Comparison of ENCODE assay signal across 16 cellular contexts in the genomic region with DNA sequence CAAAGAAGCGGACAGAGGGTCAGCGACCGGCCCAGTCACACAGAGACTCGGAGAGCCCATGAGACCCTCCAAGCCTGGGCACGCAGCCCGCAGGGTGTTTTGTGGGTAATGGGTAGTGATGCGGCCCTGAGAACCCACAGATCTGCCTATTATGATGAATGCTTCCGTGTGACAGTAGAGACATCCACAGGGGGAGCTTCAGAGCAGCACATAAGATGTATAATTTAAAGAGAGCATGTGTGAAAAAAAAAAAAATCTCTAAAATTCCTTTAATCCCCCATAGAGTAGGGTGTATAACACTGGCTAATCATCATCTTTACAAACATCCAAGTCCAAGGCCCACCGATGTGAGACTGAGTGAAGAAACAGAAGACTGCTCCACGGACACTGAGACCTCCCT. TPM values are rescaled to one million over a fixed set of nuclear protein-coding genes. Genes with fewer than 3 reads are reported as not detected.
DNase-seq lines count a peak whose midpoint lies in the region; ATAC-seq and TF ChIP-seq lines count a peak whose summit lies in the region.
"Had no signal": no experiment of that assay in that cellular context is flagged by ENCODE, and none has a peak within 500 bp of the region (broad histone marks: within the 10 kb centered on the region; RNA-seq: fewer than 3 reads in every experiment).

No MANE protein-coding gene starts in this region.

- ATAC-seq in naive thymus-derived CD4-positive, alpha-beta T cell: no peak
- ATAC-seq in GM18505 (IDR thresholded peaks at IDR 0.05; ENCODE audit: unreplicated experiment) (no peak), T-cell (replicated peaks in 1 of 4) (no peak), GM18907 (IDR thresholded peaks at IDR 0.05; ENCODE audit: unreplicated experiment) (no peak)
- ATAC-seq: upper lobe of right lung had no signal

- H3K9me3 Mint-ChIP-seq in activated naive CD4-positive, alpha-beta T cell treated with anti-CD3 and anti-CD28 coated beads, Interleukin-2, amount 50 U/mL, for 24 hours: no peaks in the 10 kb centered on the region
- H3K9me3 Mint-ChIP-seq in naive thymus-derived CD4-positive, alpha-beta T cell: no peaks in the 10 kb centered on the region
- H3K9me3 Mint-ChIP-seq in T-cell: no peaks in the 10 kb centered on the region

- TF ChIP-seq CTCF in brain microvascular endothelial cell (IDR thresholded peaks at IDR 0.05; ENCODE audit: low read depth, low read length, missing control alignments) (peak; percentile 38), uterus (IDR thresholded peaks at IDR 0.05) (no peak)

- in situ Hi-C loops in brain microvascular endothelial cell (cut with HindIII; ENCODE audit: low pct_ligation_motif_present, low sequenced_read_pairs): no loop called here

- DNase-seq in activated naive CD4-positive, alpha-beta T cell (lab: John Stamatoyannopoulos, UW): no peak
- DNase-seq in brain microvascular endothelial cell: no peak
- no peak for DNase-seq in naive thymus-derived CD4-positive, alpha-beta T cell
- DNase-seq in uterus: no peak
- DNase-seq in T-cell: no peak
- DNase-seq: activated CD4-positive, alpha-beta T cell treated with anti-CD3 and anti-CD28 coated beads for 48 hours; DMS 273 treated with DMSO at 0.1 percent for 48 hours; kidney; NCI-H2029; NCI-H69; stimulated activated CD4-positive, alpha-beta T cell treated with anti-CD3 and anti-CD28 coated beads, Interleukin-2, amount 100 ng/mL, for 48 hours; T-helper 2 cell; upper lobe of right lung had no signal

- TF ChIP-seq POLR2A in uterus (IDR thresholded peaks at IDR 0.05) (no peak), GM18505 (IDR thresholded peaks at IDR 0.05; ENCODE audit: borderline replicate concordance, extremely low read depth, insufficient read depth, insufficient read length) (no peak)

- H3K9me3 ChIP-seq in naive thymus-derived CD4-positive, alpha-beta T cell (ENCODE audit: control insufficient read depth in 2 of 3, low read length in 3 of 3): no peaks in the 10 kb centered on the region
- H3K9me3 ChIP-seq in uterus: no peaks in the 10 kb centered on the region
- H3K9me3 ChIP-seq: upper lobe of right lung had no signal

- H3K27ac Mint-ChIP-seq in activated naive CD4-positive, alpha-beta T cell treated with anti-CD3 and anti-CD28 coated beads, Interleukin-2, amount 50 U/mL, for 24 hours: peak overlapping the region; percentile 80
- H3K27ac Mint-ChIP-seq in naive thymus-derived CD4-positive, alpha-beta T cell: peak overlapping the region in 6 of 9 donors; percentile 42 to 85 (median 76)
- no peak overlapping the region for H3K27ac Mint-ChIP-seq in T-cell

- peaks cover 6 to 21% of the 10 kb centered on the region in 2 donors for H3K4me1 ChIP-seq in naive thymus-derived CD4-positive, alpha-beta T cell (ENCODE audit: control insufficient read depth in 2 of 2, insufficient read depth in 2 of 2, low read length in 2 of 2)
- H3K4me1 ChIP-seq in uterus: peaks cover 0 to 16% of the 10 kb centered on the region in 2 donors

- H3K4me3 Mint-ChIP-seq in activated naive CD4-positive, alpha-beta T cell treated with anti-CD3 and anti-CD28 coated beads, Interleukin-2, amount 50 U/mL, for 24 hours: no peak overlapping the region
- no peak overlapping the region for H3K4me3 Mint-ChIP-seq in naive thymus-derived CD4-positive, alpha-beta T cell
- no peak overlapping the region for H3K4me3 Mint-ChIP-seq in T-cell

- peaks cover 49% of the 10 kb centered on the region for H3K4me1 Mint-ChIP-seq in activated naive CD4-positive, alpha-beta T cell treated with anti-CD3 and anti-CD28 coated beads, Interleukin-2, amount 50 U/mL, for 24 hours
- H3K4me1 Mint-ChIP-seq in naive thymus-derived CD4-positive, alpha-beta T cell: peaks cover 23 to 59% (median 30%) of the 10 kb centered on the region in 7 donors
- H3K4me1 Mint-ChIP-seq in T-cell: peaks cover 56 to 60% (median 58%) of the 10 kb centered on the region in 3 donors

- CTCF ChIA-PET in naive thymus-derived CD4-positive, alpha-beta T cell (lab: Charles Lee): no interaction called here
- CTCF ChIA-PET in T-cell (lab: Charles Lee): interaction anchor here in 1 of 2 donors (0.6 kb wide), 1 partner anchor 95 kb away, joined by 5 read pairs; no protein-coding TSS in a partner anchor

- intact Hi-C loops in naive thymus-derived CD4-positive, alpha-beta T cell (cut with micrococcal nuclease): no loop called here
- intact Hi-C loops in uterus (cut with DNase I; ENCODE audit: low total_unique reads): no loop called here

- POLR2A ChIA-PET in naive thymus-derived CD4-positive, alpha-beta T cell (lab: Charles Lee): interaction anchor here (0.9 kb wide), 1 partner anchor 10 kb away, joined by 3 read pairs; no protein-coding TSS in a partner anchor
- POLR2A ChIA-PET in T-cell (lab: Charles Lee): no interaction called here

- H3K36me3 ChIP-seq in brain microvascular endothelial cell (replicated peaks) (peaks cover 2% of the 10 kb centered on the region), uterus (no peaks in the 10 kb centered on the region)
- peaks cover 0 to 94% (median 19%) of the 10 kb centered on the region in 3 experiments for H3K36me3 ChIP-seq in naive thymus-derived CD4-positive, alpha-beta T cell (ENCODE audit: control insufficient read depth in 2 of 3, insufficient read depth in 3 of 3, low read length in 3 of 3)

- H3K27me3 Mint-ChIP-seq in activated naive CD4-positive, alpha-beta T cell treated with anti-CD3 and anti-CD28 coated beads, Interleukin-2, amount 50 U/mL, for 24 hours: no peaks in the 10 kb centered on the region
- H3K27me3 Mint-ChIP-seq in naive thymus-derived CD4-positive, alpha-beta T cell: no peaks in the 10 kb centered on the region
- H3K27me3 Mint-ChIP-seq in T-cell: no peaks in the 10 kb centered on the region

- H3K36me3 Mint-ChIP-seq in activated naive CD4-positive, alpha-beta T cell treated with anti-CD3 and anti-CD28 coated beads, Interleukin-2, amount 50 U/mL, for 24 hours: no peaks in the 10 kb centered on the region
- H3K36me3 Mint-ChIP-seq in naive thymus-derived CD4-positive, alpha-beta T cell: peaks cover 3 to 19% (median 7%) of the 10 kb centered on the region in 5 donors
- H3K36me3 Mint-ChIP-seq in T-cell: peaks cover 27% of the 10 kb centered on the region

- H3K4me3 ChIP-seq in brain microvascular endothelial cell (ENCODE audit: low read depth, low read length): no peak overlapping the region
- no peak overlapping the region for H3K4me3 ChIP-seq in naive thymus-derived CD4-positive, alpha-beta T cell (ENCODE audit: low read length)
- H3K4me3 ChIP-seq in uterus: no peak overlapping the region
- H3K4me3 ChIP-seq: upper lobe of right lung had no signal

- H3K27ac ChIP-seq in brain microvascular endothelial cell (no peak overlapping the region), uterus (peak overlapping the region; percentile 27 to 51)
- no peak overlapping the region for H3K27ac ChIP-seq in naive thymus-derived CD4-positive, alpha-beta T cell (ENCODE audit: low read depth, low read length)
- H3K27ac ChIP-seq: upper lobe of right lung had no signal

- no peaks in the 10 kb centered on the region for H3K27me3 ChIP-seq in brain microvascular endothelial cell (replicated peaks)
- H3K27me3 ChIP-seq in naive thymus-derived CD4-positive, alpha-beta T cell (ENCODE audit: control insufficient read depth in 2 of 2, insufficient read depth in 2 of 2, low read length in 2 of 2): no peaks in the 10 kb centered on the region
- no peaks in the 10 kb centered on the region for H3K27me3 ChIP-seq in uterus
- H3K27me3 ChIP-seq: upper lobe of right lung had no signal

RNA-seq across cellular contexts. Expression of a gene that starts 34.6 kb away (rescaled TPM):
- 100 to 1,000 TPM; 103 to 120 (median 109) TPM for total RNA-seq in naive thymus-derived CD4-positive, alpha-beta T cell
- polyA plus RNA-seq in naive thymus-derived CD4-positive, alpha-beta T cell: 100 to 1,000 TPM; 158 to 161 TPM
- total RNA-seq in uterus (100 to 1,000 TPM in 1 of 4 donors, 10 to 100 TPM in 3; 41.5 to 112 (median 57.8) TPM), T-cell (100 to 1,000 TPM; 144 to 172 (median 151) TPM)

Comparison
In these comparisons a context has a peak if more than half of its experiments do, and no peak if none do; other contexts are left out.
1. H3K27ac Mint-ChIP-seq: peak in activated naive CD4-positive, alpha-beta T cell treated with anti-CD3 and anti-CD28 coated beads, Interleukin-2, amount 50 U/mL, for 24 hours (single experiment) and naive thymus-derived CD4-positive, alpha-beta T cell (6 of 9); none in T-cell (0 of 2).
2. H3K27ac ChIP-seq: peak in uterus (2 of 2); none in brain microvascular endothelial cell (single experiment) and naive thymus-derived CD4-positive, alpha-beta T cell (single experiment).